In genomic region chr4:74623041-74623440, GRCh38 we compare ENCODE assay signal across 8 cellular contexts.
A peak's percentile ranks its signal among the peaks of the same experiment; 100 is the strongest.
DNase-seq lines count a peak whose midpoint lies in the region; ATAC-seq and TF ChIP-seq lines count a peak whose summit lies in the region.

No MANE protein-coding gene starts in this region.

- H3F3A ChIP-seq in MM.1S (ENCODE audit: insufficient read depth, low read length) = peaks cover 9% of the 10 kb centered on the region; the same call in 1 of the 2 replicates

- peak; percentile 72 for TF ChIP-seq CTCF in MM.1S (IDR thresholded peaks at IDR 0.05; ENCODE audit: low read length)
- peak; percentile 88 for TF ChIP-seq CTCF in VCaP (conservative IDR thresholded peaks at IDR 0.05)

- peak; percentile 3 to 45 for DNase-seq in NCI-H526 (lab: John Stamatoyannopoulos, UW)
- no peak for DNase-seq in NCI-H526 treated with DMSO at 0.1 percent for 48 hours (lab: John Stamatoyannopoulos, UW)
- peak; percentile 69 for DNase-seq in MM.1S
- peak; percentile 52 for DNase-seq in islet precursor cell
- DNase-seq in amniotic stem cell (lab: John Stamatoyannopoulos, UW) = no peak

- H3K27ac ChIP-seq in MM.1S (ENCODE audit: low read length) = no peak overlapping the region
- no peak overlapping the region for H3K27ac ChIP-seq in VCaP

- no peaks in the 10 kb centered on the region for H3K9me2 ChIP-seq in MM.1S (replicated peaks; ENCODE audit: insufficient read depth, low read length)

- no peaks in the 10 kb centered on the region for H3K9me3 ChIP-seq in MM.1S (replicated peaks; ENCODE audit: insufficient read depth, low read length)

- no peak overlapping the region for H3K4me3 ChIP-seq in MM.1S (ENCODE audit: low read length)

- no peaks in the 10 kb centered on the region for H3K79me2 ChIP-seq in MM.1S (ENCODE audit: low read length)

- H4K20me1 ChIP-seq in MM.1S (ENCODE audit: insufficient read depth, low read length) = no peaks in the 10 kb centered on the region

- ATAC-seq in GM21786 (IDR thresholded peaks at IDR 0.05; ENCODE audit: unreplicated experiment) (peak; percentile 63), GM19467 (IDR thresholded peaks at IDR 0.05; ENCODE audit: unreplicated experiment) (no peak)

- no peaks in the 10 kb centered on the region for H3K36me3 ChIP-seq in MM.1S (replicated peaks; ENCODE audit: insufficient read depth, low read length)

- no peaks in the 10 kb centered on the region for H3K27me3 ChIP-seq in MM.1S (replicated peaks; ENCODE audit: insufficient read depth, low read length)

- H3K4me2 ChIP-seq in MM.1S (ENCODE audit: low read depth, low read length) = no peak overlapping the region

- peaks cover 42% of the 10 kb centered on the region for H3K4me1 ChIP-seq in MM.1S (ENCODE audit: low read length)

- no peak overlapping the region for H2AFZ ChIP-seq in MM.1S (ENCODE audit: low read length)

- H3K9ac ChIP-seq in MM.1S (ENCODE audit: low read length) = no peak overlapping the region

Comparison
In these comparisons a context has a peak if more than half of its experiments do, and no peak if none do; other contexts are left out.
1. DNase-seq: peak in NCI-H526 (2 of 2), MM.1S (single experiment) and islet precursor cell (single experiment); none in NCI-H526 treated with DMSO at 0.1 percent for 48 hours (single experiment) and amniotic stem cell (single experiment).